Comparison of ENCODE assay signal across 12 cellular contexts in genomic region chr6:46735720-46736031, GRCh38. TPM values are rescaled to one million over a fixed set of nuclear protein-coding genes. Genes with fewer than 3 reads are reported as not detected.
DNase-seq lines count a peak whose midpoint lies in the region; ATAC-seq and TF ChIP-seq lines count a peak whose summit lies in the region.
"Had no signal": no experiment of that assay in that cellular context is flagged by ENCODE, and none has a peak within 500 bp of the region (broad histone marks: within the 10 kb centered on the region; RNA-seq: fewer than 3 reads in every experiment).

No MANE protein-coding gene starts in this region.

- TF ChIP-seq EP300 in esophagus muscularis mucosa (IDR thresholded peaks at IDR 0.05): no peak

- H3K4me3 Mint-ChIP-seq in T-helper 17 cell: peak overlapping the region; percentile 74
- peak overlapping the region in 6 of 10 donors; percentile 11 to 70 (median 45) for H3K4me3 Mint-ChIP-seq in naive thymus-derived CD8-positive, alpha-beta T cell
- H3K4me3 Mint-ChIP-seq in type B pancreatic cell: peak overlapping the region; percentile 88

- H3K4me1 Mint-ChIP-seq in T-helper 17 cell: peaks cover 11% of the 10 kb centered on the region
- peaks cover 3 to 12% (median 8%) of the 10 kb centered on the region in 4 donors for H3K4me1 Mint-ChIP-seq in naive thymus-derived CD8-positive, alpha-beta T cell
- no peaks in the 10 kb centered on the region for H3K4me1 Mint-ChIP-seq in type B pancreatic cell (ENCODE audit: unreplicated experiment)

- H3K27me3 ChIP-seq in esophagus muscularis mucosa: peaks cover 0 to 39% (median 13%) of the 10 kb centered on the region in 4 donors

- no peak overlapping the region for H3K27ac ChIP-seq in esophagus muscularis mucosa (replicated peaks in 1 of 4)

- H3K27ac Mint-ChIP-seq in T-helper 17 cell: no peak overlapping the region
- H3K27ac Mint-ChIP-seq in naive thymus-derived CD8-positive, alpha-beta T cell: no peak overlapping the region
- peak overlapping the region; percentile 33 for H3K27ac Mint-ChIP-seq in type B pancreatic cell

- peaks cover 6% of the 10 kb centered on the region for H3K36me3 Mint-ChIP-seq in T-helper 17 cell (ENCODE audit: low read depth)
- no peaks in the 10 kb centered on the region for H3K36me3 Mint-ChIP-seq in naive thymus-derived CD8-positive, alpha-beta T cell
- H3K36me3 Mint-ChIP-seq in type B pancreatic cell: no peaks in the 10 kb centered on the region

- intact Hi-C loops in esophagus muscularis mucosa (cut with DNase I): no loop called here

- peaks cover 8 to 18% (median 16%) of the 10 kb centered on the region in 4 donors for H3K4me1 ChIP-seq in esophagus muscularis mucosa

- no peaks in the 10 kb centered on the region for H3K9me3 ChIP-seq in T-helper 17 cell (ENCODE audit: control insufficient read depth, low read length, poor library complexity, severe bottlenecking)
- no peaks in the 10 kb centered on the region for H3K9me3 ChIP-seq in esophagus muscularis mucosa

- H3K36me3 ChIP-seq in esophagus muscularis mucosa: no peaks in the 10 kb centered on the region

- POLR2A ChIA-PET in naive thymus-derived CD8-positive, alpha-beta T cell (lab: Charles Lee): no interaction called here

- 25% methylated on average over 8 of the region's 8 CpGs for WGBS in esophagus muscularis mucosa

- ATAC-seq in T-helper 17 cell: no peak
- ATAC-seq in naive thymus-derived CD8-positive, alpha-beta T cell: no peak

- H3K9me3 Mint-ChIP-seq in naive thymus-derived CD8-positive, alpha-beta T cell: peaks cover 0 to 2% (median 0%) of the 10 kb centered on the region in 9 donors
- H3K9me3 Mint-ChIP-seq in type B pancreatic cell: no peaks in the 10 kb centered on the region

- TF ChIP-seq CTCF in esophagus muscularis mucosa (IDR thresholded peaks at IDR 0.05) (no peak), type B pancreatic cell (conservative IDR thresholded peaks at IDR 0.05) (no peak)

- TF ChIP-seq POLR2A in esophagus muscularis mucosa (IDR thresholded peaks at IDR 0.05; ENCODE audit: low read depth): no peak

- DNase-seq in T-helper 17 cell (no peak), esophagus muscularis mucosa (ENCODE audit: extremely low spot score) (no peak), type B pancreatic cell (ENCODE audit: extremely low spot score, unreplicated experiment) (no peak), GM03348 (ENCODE audit: low spot score) (no peak), NCI-H2227 (lab: John Stamatoyannopoulos, UW; ENCODE audit: unreplicated experiment) (no peak), kidney tubule cell (ENCODE audit: low spot score) (no peak)
- DNase-seq in naive thymus-derived CD8-positive, alpha-beta T cell: no peak
- DNase-seq: activated T-cell treated with anti-CD3 and anti-CD28 coated beads, Interleukin-2, amount 50 U/mL, for 48 hours; DMS79 treated with DMSO at 0.1 percent for 48 hours; effector CD4-positive, alpha-beta T cell had no signal

- peak overlapping the region; percentile 51 to 63 (median 60) for H3K4me3 ChIP-seq in esophagus muscularis mucosa

- peaks cover 75% of the 10 kb centered on the region for H3K27me3 Mint-ChIP-seq in T-helper 17 cell
- H3K27me3 Mint-ChIP-seq in naive thymus-derived CD8-positive, alpha-beta T cell: peaks cover 43 to 76% (median 52%) of the 10 kb centered on the region in 5 donors
- H3K27me3 Mint-ChIP-seq in type B pancreatic cell: peaks cover 64% of the 10 kb centered on the region

RNA-seq across cellular contexts. Expression of gene PLA2G7, which starts 0.5 kb away (rescaled TPM):
- total RNA-seq in T-helper 17 cell (under 1 TPM in 1 of 2 donors, not detected in 1; 0.20 TPM), esophagus muscularis mucosa (under 1 TPM in 2 of 4 donors, not detected in 2; 0.26 to 0.29 TPM), type B pancreatic cell (ENCODE audit: low replicate concordance) (0.71 and 1.2 TPM in 2 replicates)
- 1 to 10 TPM; 1.9 to 2.1 TPM for total RNA-seq in naive thymus-derived CD8-positive, alpha-beta T cell
- not detected for polyA plus RNA-seq in naive thymus-derived CD8-positive, alpha-beta T cell
- total RNA-seq: HT1080 had no signal

RNA-seq across cellular contexts. Expression of gene ANKRD66, which starts 11.1 kb away (rescaled TPM):
- not detected for total RNA-seq in T-helper 17 cell
- not detected for total RNA-seq in esophagus muscularis mucosa
- not detected for total RNA-seq in naive thymus-derived CD8-positive, alpha-beta T cell
- polyA plus RNA-seq in naive thymus-derived CD8-positive, alpha-beta T cell: not detected
- total RNA-seq in type B pancreatic cell (ENCODE audit: low replicate concordance): 0.34 TPM in 1 of 2 replicates, not detected in the other
- total RNA-seq: HT1080, liver had no signal
- polyA plus RNA-seq: liver had no signal

RNA-seq across cellular contexts. Expression of gene TDRD6, which starts 48.0 kb away (rescaled TPM):
- not detected for total RNA-seq in T-helper 17 cell
- 1 to 10 TPM in 2 of 4 donors, under 1 TPM in 2; 0.13 to 2.1 (median 0.74) TPM for total RNA-seq in esophagus muscularis mucosa
- under 1 TPM; 0.05 to 0.26 TPM for total RNA-seq in naive thymus-derived CD8-positive, alpha-beta T cell
- not detected for polyA plus RNA-seq in naive thymus-derived CD8-positive, alpha-beta T cell
- 0.19 and 0.38 TPM in 2 replicates for total RNA-seq in type B pancreatic cell (ENCODE audit: low replicate concordance)
- total RNA-seq: HT1080 had no signal

RNA-seq across cellular contexts. Expression of gene MEP1A, which starts 57.5 kb away (rescaled TPM):
- not detected for total RNA-seq in T-helper 17 cell
- under 1 TPM in 1 of 4 donors, not detected in 3; 0.17 TPM for total RNA-seq in esophagus muscularis mucosa
- not detected for total RNA-seq in naive thymus-derived CD8-positive, alpha-beta T cell
- polyA plus RNA-seq in naive thymus-derived CD8-positive, alpha-beta T cell: not detected
- total RNA-seq in type B pancreatic cell (ENCODE audit: low replicate concordance): 3.6 and 22.4 TPM in 2 replicates
- total RNA-seq: HT1080 had no signal
